Comparison of ENCODE assay signal across 31 cellular contexts in the genomic region with DNA sequence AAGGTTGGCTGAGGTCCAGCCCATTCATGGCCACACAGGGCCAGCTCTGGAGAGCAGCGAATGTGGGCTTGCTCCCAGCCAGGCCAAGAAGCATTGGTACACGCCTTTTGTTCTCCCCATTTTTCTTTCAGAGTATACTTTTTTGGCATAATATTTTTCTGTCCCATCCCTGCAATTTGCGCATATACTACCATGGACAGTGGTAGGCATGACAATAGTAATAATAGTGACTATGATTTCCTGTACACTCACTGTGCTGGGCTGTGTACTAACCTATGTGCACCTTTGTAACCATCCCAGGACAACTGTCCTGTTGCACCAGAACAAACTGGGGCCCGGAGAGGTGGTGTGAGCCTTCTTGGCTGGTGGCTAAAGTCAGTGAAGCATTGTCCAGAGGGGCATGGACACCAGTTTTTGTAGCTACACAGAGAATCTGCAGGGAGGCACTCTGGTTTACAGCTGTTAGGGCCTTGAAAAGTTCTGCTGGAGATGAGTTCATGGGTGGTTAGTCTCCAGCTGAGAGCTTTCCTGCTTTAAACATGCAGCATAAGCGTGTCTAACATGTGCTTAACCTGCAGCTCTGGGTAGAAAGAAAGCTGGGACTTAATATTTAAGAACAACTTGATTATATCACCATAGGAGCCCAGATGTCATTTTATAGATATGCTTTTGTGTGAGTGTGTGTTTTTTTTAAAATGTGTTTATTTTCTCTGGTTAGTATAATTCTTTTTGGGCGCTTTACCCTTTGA.
"Had no signal": no experiment of that assay in that cellular context is flagged by ENCODE, and none has a peak within 500 bp of the region (broad histone marks: within the 10 kb centered on the region; RNA-seq: fewer than 3 reads in every experiment).

No MANE protein-coding gene starts in this region.

- H3K4me3 ChIP-seq: adrenal gland, cardiac muscle cell had no signal

- H3K9me3 ChIP-seq: adrenal gland had no signal

- H3K36me3 ChIP-seq: adrenal gland, cardiac muscle cell had no signal

- FAIRE-seq: astrocyte, TTC549 had no signal

- H3K4me1 ChIP-seq: adrenal gland had no signal

- ATAC-seq: activated CD8-positive, alpha-beta T cell treated with anti-CD3 and anti-CD28 coated beads for 36 hours; activated naive CD4-positive, alpha-beta T cell treated with anti-CD3 and anti-CD28 coated beads, Interleukin-2, amount 50 U/mL, for 72 hours; activated T-cell treated with anti-CD3 and anti-CD28 coated beads, Interleukin-2, amount 50 U/mL, for 4 hours; activated T-cell treated with anti-CD3 and anti-CD28 coated beads, Interleukin-2, amount 50 U/mL, for 72 hours; activated T-helper 17 cell treated with anti-CD3 and anti-CD28 coated beads, Interleukin-2, amount 50 U/mL, for 72 hours had no signal

- H3K27me3 ChIP-seq: adrenal gland, cardiac muscle cell had no signal

- DNase-seq: activated B cell treated with CpG ODN at 0.5 μM for 24 hours; activated CD4-positive, alpha-beta memory T cell treated with anti-CD3 and anti-CD28 coated beads for 36 hours; activated CD4-positive, alpha-beta T cell treated with anti-CD3 and anti-CD28 coated beads for 4 hours; activated CD4-positive, alpha-beta T cell treated with anti-CD3 and anti-CD28 coated beads, Interleukin-2, amount 10 ng/mL, durations not matched to agents 24 days and 14 days; activated CD4-positive, alpha-beta T cell treated with anti-CD3 and anti-CD28 coated beads, Interleukin-2, amount 50 U/mL, for 1 hour; activated CD4-positive, alpha-beta T cell treated with anti-CD3 and anti-CD28 coated beads, Interleukin-2, amount 50 U/mL, for 4 hours; activated CD4-positive, CD25-positive, alpha-beta regulatory T cell treated with anti-CD3 and anti-CD28 coated beads, Interleukin-2, amount 50 U/mL, for 72 hours; activated CD8-positive, alpha-beta memory T cell treated with anti-CD3 and anti-CD28 coated beads, Interleukin-2, amount 50 U/mL, for 4 hours; activated CD8-positive, alpha-beta T cell treated with anti-CD3 and anti-CD28 coated beads for 36 hours; activated effector memory CD4-positive, alpha-beta T cell treated with anti-CD3 and anti-CD28 coated beads, Interleukin-2, amount 50 U/mL, for 16 hours; activated gamma-delta T cell treated with Interleukin-2 at 50 U/mL for 16 hours; activated naive CD4-positive, alpha-beta T cell; activated naive CD4-positive, alpha-beta T cell treated with anti-CD3 and anti-CD28 coated beads for 36 hours; activated naive CD4-positive, alpha-beta T cell treated with anti-CD3 and anti-CD28 coated beads, Interleukin-2, amount 50 U/mL, for 16 hours; activated naive CD8-positive, alpha-beta T cell treated with anti-CD3 and anti-CD28 coated beads for 36 hours; activated T-cell treated with anti-CD3 and anti-CD28 coated beads for 4 hours; activated T-cell treated with anti-CD3 and anti-CD28 coated beads, Interleukin-2, amount 50 U/mL, for 1 hour; activated T-cell treated with anti-CD3 and anti-CD28 coated beads, Interleukin-2, amount 50 U/mL, for 4 hours; activated T-cell treated with anti-CD3 and anti-CD28 coated beads, Interleukin-2, amount 50 U/mL, for 72 hours; adrenal gland; amniotic stem cell; aorta; cerebellar nuclear complex; T-helper 2 cell; T-helper 9 cell had no signal

- H3K27ac ChIP-seq: adrenal gland, cardiac muscle cell, VCaP had no signal
